8 cellular contexts compared by ENCODE assay signal in the genomic region with DNA sequence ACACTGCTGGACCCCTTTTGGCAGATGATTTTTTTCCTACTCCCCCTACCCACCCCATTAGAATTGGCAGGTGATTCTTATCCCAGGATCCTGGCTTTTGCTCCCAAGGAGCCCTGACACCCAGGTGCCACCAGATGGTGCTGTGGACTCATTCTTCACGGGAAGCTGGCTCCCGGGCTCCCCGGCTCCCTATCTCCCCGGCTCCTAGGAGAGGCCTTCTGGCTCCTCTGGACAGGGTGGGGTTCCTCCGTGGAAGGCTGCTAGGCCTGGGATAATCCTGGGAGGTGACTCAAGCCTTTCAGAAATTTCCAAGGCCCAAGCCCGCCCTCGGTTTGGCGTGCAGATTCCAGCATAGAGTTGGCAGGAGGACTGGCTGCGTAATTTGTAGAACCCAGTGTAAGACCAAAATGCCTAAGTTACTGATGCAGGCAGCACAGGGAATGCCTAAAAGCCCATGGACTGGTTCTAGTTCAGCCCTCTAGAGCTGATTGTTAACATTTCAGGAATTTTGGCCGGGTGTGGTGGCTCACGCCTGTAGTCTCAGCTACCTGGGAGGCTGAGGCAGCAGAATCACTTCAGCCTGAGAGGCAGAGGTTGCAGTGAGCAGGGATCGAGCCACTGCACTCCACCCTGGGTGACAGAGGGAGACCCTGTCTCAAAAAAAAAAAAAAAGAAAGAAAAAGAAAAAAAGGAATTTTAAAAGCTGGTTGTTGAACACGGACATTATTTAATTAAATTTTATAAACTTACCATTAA. TPM values are rescaled to one million over a fixed set of nuclear protein-coding genes. Genes with fewer than 3 reads are reported as not detected.
A peak's percentile ranks its signal among the peaks of the same experiment; 100 is the strongest.
DNase-seq lines count a peak whose midpoint lies in the region; ATAC-seq and TF ChIP-seq lines count a peak whose summit lies in the region.

No MANE protein-coding gene starts in this region.

- H3K9me3 Mint-ChIP-seq in activated T-helper 1 cell treated with anti-CD3 and anti-CD28 coated beads, Interleukin-12 subunit alpha, Interleukin-12 subunit beta, Interleukin-2, Interleukin-4 antibody, amounts not matched to agents 30 ng/mL and 10 ng/mL and 1 ng/mL, durations not matched to agents 14 hours and 24 hours and 36 hours = no peaks in the 10 kb centered on the region
- H3K9me3 Mint-ChIP-seq in natural killer cell treated with Interleukin-12 subunit alpha and Interleukin-12 subunit beta and Interleukin-15 and Interleukin-18, amount 100 ng/mL, for 72 hours = no peaks in the 10 kb centered on the region
- peaks cover 1 to 4% of the 10 kb centered on the region in 2 donors for H3K9me3 Mint-ChIP-seq in stimulated activated naive B cell treated with anti-CD40 and anti-IgM and Interleukin-4, amounts not matched to agents 10 μg/mL and 1 μg/mL and 100 μg/mL, for 72 hours

- H3K4me3 ChIP-seq in HUES64 (ENCODE audit: low read length) (no peak overlapping the region), fibroblast of pulmonary artery (replicated peaks; ENCODE audit: low read depth, low read length) (no peak overlapping the region)

- peak overlapping the region; percentile 39; the same call in 1 of the 2 replicates for H3K9ac ChIP-seq in HUES64 (ENCODE audit: low read depth, low read length)

- no peaks in the 10 kb centered on the region for H3K9me3 ChIP-seq in HUES64 (ENCODE audit: insufficient read depth, low read depth, low read length)

- no peaks in the 10 kb centered on the region for H3K4me1 Mint-ChIP-seq in activated T-helper 1 cell treated with anti-CD3 and anti-CD28 coated beads, Interleukin-12 subunit alpha, Interleukin-12 subunit beta, Interleukin-2, Interleukin-4 antibody, amounts not matched to agents 30 ng/mL and 10 ng/mL and 1 ng/mL, durations not matched to agents 14 hours and 24 hours and 36 hours (ENCODE audit: low read depth)
- H3K4me1 Mint-ChIP-seq in natural killer cell treated with Interleukin-12 subunit alpha and Interleukin-12 subunit beta and Interleukin-15 and Interleukin-18, amount 100 ng/mL, for 72 hours (ENCODE audit: low read depth in 2 of 2) = peaks cover 3 to 5% of the 10 kb centered on the region in 2 donors
- H3K4me1 Mint-ChIP-seq in stimulated activated naive B cell treated with anti-CD40 and anti-IgM and Interleukin-4, amounts not matched to agents 10 μg/mL and 1 μg/mL and 100 μg/mL, for 72 hours = peaks cover 2 to 5% of the 10 kb centered on the region in 2 donors

- H3K36me3 ChIP-seq in HUES64 (ENCODE audit: insufficient read depth, low read length) = no peaks in the 10 kb centered on the region

- peaks cover 3% of the 10 kb centered on the region; the same call in 1 of the 2 replicates for H3K4me1 ChIP-seq in HUES64 (ENCODE audit: insufficient read depth, low read length)

- DNase-seq in COLO829 (ENCODE audit: low spot score) = peak; percentile 74
- DNase-seq in OCI-M2 (lab: John Stamatoyannopoulos, UW; ENCODE audit: unreplicated experiment) = peak; percentile 11
- DNase-seq in activated T-helper 1 cell treated with anti-CD3 and anti-CD28 coated beads, Interleukin-12 subunit alpha, Interleukin-12 subunit beta, Interleukin-2, Interleukin-4 antibody, amounts not matched to agents 30 ng/mL and 10 ng/mL and 1 ng/mL, durations not matched to agents 14 hours and 24 hours and 36 hours (ENCODE audit: low spot score) = peak; percentile 10
- DNase-seq in fibroblast of pulmonary artery (ENCODE audit: low read depth) = peak; percentile 86
- peak; percentile 62 for DNase-seq in natural killer cell treated with Interleukin-12 subunit alpha and Interleukin-12 subunit beta and Interleukin-15 and Interleukin-18, amount 100 ng/mL, for 72 hours (ENCODE audit: low spot score)
- peak; percentile 26 for DNase-seq in stimulated activated naive B cell treated with anti-CD40 and anti-IgM and Interleukin-4, amounts not matched to agents 10 μg/mL and 1 μg/mL and 100 μg/mL, for 72 hours

- 40% methylated on average over 12 of the region's 13 CpGs for WGBS in HUES64

- no peak overlapping the region for H3K4me3 Mint-ChIP-seq in activated T-helper 1 cell treated with anti-CD3 and anti-CD28 coated beads, Interleukin-12 subunit alpha, Interleukin-12 subunit beta, Interleukin-2, Interleukin-4 antibody, amounts not matched to agents 30 ng/mL and 10 ng/mL and 1 ng/mL, durations not matched to agents 14 hours and 24 hours and 36 hours
- H3K4me3 Mint-ChIP-seq in natural killer cell treated with Interleukin-12 subunit alpha and Interleukin-12 subunit beta and Interleukin-15 and Interleukin-18, amount 100 ng/mL, for 72 hours = no peak overlapping the region
- no peak overlapping the region for H3K4me3 Mint-ChIP-seq in stimulated activated naive B cell treated with anti-CD40 and anti-IgM and Interleukin-4, amounts not matched to agents 10 μg/mL and 1 μg/mL and 100 μg/mL, for 72 hours

- H3K36me3 Mint-ChIP-seq in activated T-helper 1 cell treated with anti-CD3 and anti-CD28 coated beads, Interleukin-12 subunit alpha, Interleukin-12 subunit beta, Interleukin-2, Interleukin-4 antibody, amounts not matched to agents 30 ng/mL and 10 ng/mL and 1 ng/mL, durations not matched to agents 14 hours and 24 hours and 36 hours (ENCODE audit: low read depth) = no peaks in the 10 kb centered on the region
- H3K36me3 Mint-ChIP-seq in natural killer cell treated with Interleukin-12 subunit alpha and Interleukin-12 subunit beta and Interleukin-15 and Interleukin-18, amount 100 ng/mL, for 72 hours = no peaks in the 10 kb centered on the region
- peaks cover 1 to 5% of the 10 kb centered on the region in 2 donors for H3K36me3 Mint-ChIP-seq in stimulated activated naive B cell treated with anti-CD40 and anti-IgM and Interleukin-4, amounts not matched to agents 10 μg/mL and 1 μg/mL and 100 μg/mL, for 72 hours

- intact Hi-C loops in activated T-helper 1 cell treated with anti-CD3 and anti-CD28 coated beads, Interleukin-12 subunit alpha, Interleukin-12 subunit beta, Interleukin-2, Interleukin-4 antibody, amounts not matched to agents 30 ng/mL and 10 ng/mL and 1 ng/mL, durations not matched to agents 14 hours and 24 hours and 36 hours (cut with micrococcal nuclease) = loop anchor here (1.0 to 2.0 kb wide), 2 partner anchors 13 to 472 kb away; no protein-coding TSS in a partner anchor

- peak; percentile 94 for TF ChIP-seq CTCF in fibroblast of pulmonary artery (IDR thresholded peaks at IDR 0.05; ENCODE audit: low read length, missing control alignments)

- peak overlapping the region; percentile 17; the same call in 1 of the 2 replicates for H3K27ac ChIP-seq in HUES64 (ENCODE audit: low read depth, low read length)

- peaks cover 20% of the 10 kb centered on the region for H3K27me3 Mint-ChIP-seq in activated T-helper 1 cell treated with anti-CD3 and anti-CD28 coated beads, Interleukin-12 subunit alpha, Interleukin-12 subunit beta, Interleukin-2, Interleukin-4 antibody, amounts not matched to agents 30 ng/mL and 10 ng/mL and 1 ng/mL, durations not matched to agents 14 hours and 24 hours and 36 hours (ENCODE audit: insufficient read depth)
- H3K27me3 Mint-ChIP-seq in natural killer cell treated with Interleukin-12 subunit alpha and Interleukin-12 subunit beta and Interleukin-15 and Interleukin-18, amount 100 ng/mL, for 72 hours = peaks cover 0 to 3% of the 10 kb centered on the region in 2 donors
- H3K27me3 Mint-ChIP-seq in stimulated activated naive B cell treated with anti-CD40 and anti-IgM and Interleukin-4, amounts not matched to agents 10 μg/mL and 1 μg/mL and 100 μg/mL, for 72 hours = no peaks in the 10 kb centered on the region

- H3K27me3 ChIP-seq in HUES64 (ENCODE audit: insufficient read depth, low read length) = no peaks in the 10 kb centered on the region

- ATAC-seq in natural killer cell treated with Interleukin-12 subunit alpha and Interleukin-12 subunit beta and Interleukin-15 and Interleukin-18, amount 100 ng/mL, for 72 hours = peak in 1 of 2 donors; percentile 82
- peak; percentile 59 to 69 for ATAC-seq in stimulated activated naive B cell treated with anti-CD40 and anti-IgM and Interleukin-4, amounts not matched to agents 10 μg/mL and 1 μg/mL and 100 μg/mL, for 72 hours (replicated peaks)
- ATAC-seq in HG02973 (IDR thresholded peaks at IDR 0.05; ENCODE audit: unreplicated experiment) = no peak

- H3K27ac Mint-ChIP-seq in activated T-helper 1 cell treated with anti-CD3 and anti-CD28 coated beads, Interleukin-12 subunit alpha, Interleukin-12 subunit beta, Interleukin-2, Interleukin-4 antibody, amounts not matched to agents 30 ng/mL and 10 ng/mL and 1 ng/mL, durations not matched to agents 14 hours and 24 hours and 36 hours = no peak overlapping the region
- no peak overlapping the region for H3K27ac Mint-ChIP-seq in natural killer cell treated with Interleukin-12 subunit alpha and Interleukin-12 subunit beta and Interleukin-15 and Interleukin-18, amount 100 ng/mL, for 72 hours
- H3K27ac Mint-ChIP-seq in stimulated activated naive B cell treated with anti-CD40 and anti-IgM and Interleukin-4, amounts not matched to agents 10 μg/mL and 1 μg/mL and 100 μg/mL, for 72 hours = no peak overlapping the region

RNA-seq across cellular contexts. Expression of a gene that starts 6.8 kb away (rescaled TPM):
- 23.6 TPM for polyA plus RNA-seq in HUES64 (2013, experiment 1 of 2)
- polyA plus RNA-seq in HUES64 (2013, experiment 2 of 2) = 25.2 TPM
- total RNA-seq in activated T-helper 1 cell treated with anti-CD3 and anti-CD28 coated beads, Interleukin-12 subunit alpha, Interleukin-12 subunit beta, Interleukin-2, Interleukin-4 antibody, amounts not matched to agents 30 ng/mL and 10 ng/mL and 1 ng/mL, durations not matched to agents 14 hours and 24 hours and 36 hours = 48.8 and 50.3 TPM in 2 replicates
- 10 to 100 TPM; 55.6 to 68.2 TPM for total RNA-seq in natural killer cell treated with Interleukin-12 subunit alpha and Interleukin-12 subunit beta and Interleukin-15 and Interleukin-18, amount 100 ng/mL, for 72 hours

RNA-seq across cellular contexts. Expression of a gene that starts 38.7 kb away (rescaled TPM):
- polyA plus RNA-seq in HUES64 (2013, experiment 1 of 2) = 0.20 TPM
- polyA plus RNA-seq in HUES64 (2013, experiment 2 of 2) = not detected
- total RNA-seq in activated T-helper 1 cell treated with anti-CD3 and anti-CD28 coated beads, Interleukin-12 subunit alpha, Interleukin-12 subunit beta, Interleukin-2, Interleukin-4 antibody, amounts not matched to agents 30 ng/mL and 10 ng/mL and 1 ng/mL, durations not matched to agents 14 hours and 24 hours and 36 hours = 0.51 and 1.3 TPM in 2 replicates
- total RNA-seq in natural killer cell treated with Interleukin-12 subunit alpha and Interleukin-12 subunit beta and Interleukin-15 and Interleukin-18, amount 100 ng/mL, for 72 hours = under 1 TPM in 1 of 2 donors, not detected in 1; 0.36 TPM

RNA-seq across cellular contexts. Expression of a gene that starts 38.8 kb away (rescaled TPM):
- 2.5 TPM for polyA plus RNA-seq in HUES64 (2013, experiment 1 of 2)
- 1.9 TPM for polyA plus RNA-seq in HUES64 (2013, experiment 2 of 2)
- total RNA-seq in activated T-helper 1 cell treated with anti-CD3 and anti-CD28 coated beads, Interleukin-12 subunit alpha, Interleukin-12 subunit beta, Interleukin-2, Interleukin-4 antibody, amounts not matched to agents 30 ng/mL and 10 ng/mL and 1 ng/mL, durations not matched to agents 14 hours and 24 hours and 36 hours = 4.0 TPM in 2 replicates
- 10 to 100 TPM in 1 of 2 donors, 1 to 10 TPM in 1; 6.2 to 13.4 TPM for total RNA-seq in natural killer cell treated with Interleukin-12 subunit alpha and Interleukin-12 subunit beta and Interleukin-15 and Interleukin-18, amount 100 ng/mL, for 72 hours

Comparison
In these comparisons a context has a peak if more than half of its experiments do, and no peak if none do; other contexts are left out.
1. DNase-seq: peak in every context shown above with its lines; median percentile 86 in fibroblast of pulmonary artery; 74 in COLO829; 62 in natural killer cell treated with Interleukin-12 subunit alpha and Interleukin-12 subunit beta and Interleukin-15 and Interleukin-18, amount 100 ng/mL, for 72 hours; 26 in stimulated activated naive B cell treated with anti-CD40 and anti-IgM and Interleukin-4, amounts not matched to agents 10 μg/mL and 1 μg/mL and 100 μg/mL, for 72 hours; 11 in OCI-M2; 10 in activated T-helper 1 cell treated with anti-CD3 and anti-CD28 coated beads, Interleukin-12 subunit alpha, Interleukin-12 subunit beta, Interleukin-2, Interleukin-4 antibody, amounts not matched to agents 30 ng/mL and 10 ng/mL and 1 ng/mL, durations not matched to agents 14 hours and 24 hours and 36 hours.